In genomic region chr5:59694416-59694815, GRCh38 we compare ENCODE assay signal across 10 cellular contexts.
"Had no signal": no experiment of that assay in that cellular context is flagged by ENCODE, and none has a peak within 500 bp of the region (broad histone marks: within the 10 kb centered on the region; RNA-seq: fewer than 3 reads in every experiment).

No MANE protein-coding gene starts in this region.

- H3K27ac ChIP-seq: GM23248 had no signal

- ATAC-seq: HCT116, K562 had no signal

- H3K9me3 ChIP-seq: HAP-1 had no signal

- H3K27ac Mint-ChIP-seq: HFFc6 had no signal

- H3K4me3 ChIP-seq: GM23248, HAP-1, K562 had no signal

- FAIRE-seq: HTR-8/SVneo, K562 had no signal

- H3K4me3 Mint-ChIP-seq: HFFc6 had no signal

- DNase-seq: GM23248, GOT3, H7, HFFc6, IMR-90, KG1 had no signal

- H3K4me1 ChIP-seq: HAP-1 had no signal
